In the genomic region with DNA sequence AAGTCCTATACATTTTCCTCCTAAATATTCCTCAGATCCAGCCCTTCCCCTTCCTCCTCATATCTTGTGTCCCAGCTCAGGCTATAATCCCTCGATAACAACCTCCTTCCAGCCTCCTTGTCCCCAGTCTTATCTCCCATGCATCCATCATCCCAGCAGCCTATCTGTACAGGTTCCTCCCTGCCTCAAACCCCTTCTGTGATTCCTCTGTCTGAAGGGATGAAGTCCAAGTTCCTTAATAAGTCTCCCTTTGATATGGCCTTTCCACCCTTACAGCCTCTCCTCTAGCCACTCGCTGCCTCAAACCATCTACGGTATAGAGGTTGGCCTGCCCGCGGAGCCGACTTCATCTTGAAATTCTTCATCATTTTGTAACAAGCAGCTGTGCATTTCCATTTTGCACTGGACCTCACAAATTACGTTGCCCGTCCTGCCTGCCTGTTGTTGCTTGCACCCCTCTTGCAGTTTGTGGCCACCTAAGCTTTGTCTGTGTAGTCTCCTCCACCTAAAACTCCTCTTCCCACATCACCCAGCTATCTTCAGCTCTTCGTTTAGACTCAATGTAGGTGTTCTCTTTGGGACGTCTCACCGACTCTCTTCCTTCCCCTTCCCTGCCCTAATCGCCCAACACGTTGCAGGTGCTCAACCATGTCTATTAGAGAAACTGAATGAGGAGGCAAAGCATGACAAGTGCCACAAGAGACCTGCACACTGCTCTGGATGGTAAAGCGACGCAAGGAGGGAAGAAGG, we compare ENCODE assay signal across 1 cellular context.
TF ChIP-seq lines count a peak whose summit lies in the region.

No MANE protein-coding gene starts in this region.

TF ChIP-seq in A549, 52 proteins besides CTCF, POLR2A, EP300 and RAD21 (continued from another document):
- TF ChIP-seq, protein P1, sequence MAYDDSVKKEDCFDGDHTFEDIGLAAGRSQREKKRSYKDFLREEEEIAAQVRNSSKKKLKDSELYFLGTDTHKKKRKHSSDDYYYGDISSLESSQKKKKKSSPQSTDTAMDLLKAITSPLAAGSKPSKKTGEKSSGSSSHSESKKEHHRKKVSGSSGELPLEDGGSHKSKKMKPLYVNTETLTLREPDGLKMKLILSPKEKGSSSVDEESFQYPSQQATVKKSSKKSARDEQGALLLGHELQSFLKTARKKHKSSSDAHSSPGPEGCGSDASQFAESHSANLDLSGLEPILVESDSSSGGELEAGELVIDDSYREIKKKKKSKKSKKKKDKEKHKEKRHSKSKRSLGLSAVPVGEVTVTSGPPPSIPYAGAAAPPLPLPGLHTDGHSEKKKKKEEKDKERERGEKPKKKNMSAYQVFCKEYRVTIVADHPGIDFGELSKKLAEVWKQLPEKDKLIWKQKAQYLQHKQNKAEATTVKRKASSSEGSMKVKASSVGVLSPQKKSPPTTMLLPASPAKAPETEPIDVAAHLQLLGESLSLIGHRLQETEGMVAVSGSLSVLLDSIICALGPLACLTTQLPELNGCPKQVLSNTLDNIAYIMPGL (CRISPR knock-in tag; IDR thresholded peaks at IDR 0.05; ENCODE audit: borderline replicate concordance): no peak
